In genomic region chr2:105327690-105328089, GRCh38 we compare ENCODE assay signal across 10 cellular contexts. TPM values are rescaled to one million over a fixed set of nuclear protein-coding genes. Genes with fewer than 3 reads are reported as not detected.
DNase-seq lines count a peak whose midpoint lies in the region; ATAC-seq, FAIRE-seq and TF ChIP-seq lines count a peak whose summit lies in the region.
"Had no signal": no experiment of that assay in that cellular context is flagged by ENCODE, and none has a peak within 500 bp of the region (broad histone marks: within the 10 kb centered on the region; RNA-seq: fewer than 3 reads in every experiment).

No MANE protein-coding gene starts in this region.

- peaks cover 3% of the 10 kb centered on the region for H3K9me1 ChIP-seq in K562 (ENCODE audit: control insufficient read depth, insufficient read depth, low read length)

- H3K27me3 ChIP-seq in Caco-2 (replicated peaks; ENCODE audit: control insufficient read depth, insufficient read depth, low read length) = no peaks in the 10 kb centered on the region
- H3K27me3 ChIP-seq in Loucy (ENCODE audit: insufficient read depth, low read length, poor library complexity, severe bottlenecking) = no peaks in the 10 kb centered on the region
- no peaks in the 10 kb centered on the region for H3K27me3 ChIP-seq in K562 (ENCODE audit: control insufficient read depth in 2 of 2, insufficient read depth in 2 of 2, low read length in 2 of 2)
- H3K27me3 ChIP-seq: uterus had no signal

- H3K27ac Mint-ChIP-seq in Caco-2 (ENCODE audit: unreplicated experiment) (peak overlapping the region; percentile 72), osteocyte (ENCODE audit: unreplicated experiment) (no peak overlapping the region)

- no peak overlapping the region for H2AFZ ChIP-seq in Loucy (ENCODE audit: low read length)
- H2AFZ ChIP-seq in K562 (ENCODE audit: low read depth, low read length) = no peak overlapping the region

- ATAC-seq in K562 = no peak

- H3K36me3 Mint-ChIP-seq in Caco-2 (ENCODE audit: insufficient read depth, unreplicated experiment) (no peaks in the 10 kb centered on the region), osteocyte (ENCODE audit: unreplicated experiment) (no peaks in the 10 kb centered on the region)

- no peaks in the 10 kb centered on the region for H3K9me2 ChIP-seq in Loucy (replicated peaks; ENCODE audit: low read depth, low read length)

- no peak overlapping the region for H3K4me3 Mint-ChIP-seq in Caco-2 (ENCODE audit: unreplicated experiment)
- peak overlapping the region; percentile 91 for H3K4me3 Mint-ChIP-seq in osteocyte (ENCODE audit: unreplicated experiment)

- H3K79me2 ChIP-seq in Loucy (ENCODE audit: insufficient read depth, low read length) (peaks cover 66% of the 10 kb centered on the region), K562 (ENCODE audit: control insufficient read depth, insufficient read depth, low read length) (peaks cover 75% of the 10 kb centered on the region)

- DNase-seq in Caco-2 (no peak), K562 (ENCODE audit: extremely low read depth in 1 of 4, low spot score in 3 of 4) (no peak), osteocyte (ENCODE audit: extremely low spot score, unreplicated experiment) (no peak), AML-193 (lab: John Stamatoyannopoulos, UW) (no peak), DMS79 treated with DMSO at 0.1 percent for 48 hours (lab: John Stamatoyannopoulos, UW) (no peak), NOMO-1 treated with dmso at 0.1 percent for 144 hours (lab: John Stamatoyannopoulos, UW; ENCODE audit: unreplicated experiment) (no peak), RWPE1 (ENCODE audit: low spot score) (no peak)
- DNase-seq: NCI-H774, uterus had no signal

- TSS peak; percentile 39 for BruUV-seq in Caco-2 (replicated peaks; lab: Mats Ljungman, UMichigan)
- BruUV-seq in K562 (replicated peaks; lab: Mats Ljungman, UMichigan) = no TSS peak

- H3K4me1 Mint-ChIP-seq in Caco-2 (ENCODE audit: low read depth, unreplicated experiment) (peaks cover 14% of the 10 kb centered on the region), osteocyte (ENCODE audit: unreplicated experiment) (peaks cover 39% of the 10 kb centered on the region)

- no peak for TF ChIP-seq POLR2A in K562 (conservative IDR thresholded peaks at IDR 0.05)

- H4K20me1 ChIP-seq in Loucy (ENCODE audit: insufficient read depth, low read length, poor library complexity, severe bottlenecking) (peaks cover 24% of the 10 kb centered on the region), K562 (replicated peaks; ENCODE audit: control insufficient read depth, insufficient read depth, low read length) (0 out of 2 replicates have a peak, but pooled peaks cover 7% of the 10 kb centered on the region)

- H3K4me2 ChIP-seq in Loucy (ENCODE audit: low read depth, low read length, poor library complexity, severe bottlenecking) (peak overlapping the region; percentile 91), K562 (ENCODE audit: insufficient read depth, low read length) (no peak overlapping the region)

- H3K9me3 Mint-ChIP-seq in Caco-2 (ENCODE audit: unreplicated experiment) = no peaks in the 10 kb centered on the region
- no peaks in the 10 kb centered on the region for H3K9me3 Mint-ChIP-seq in osteocyte (ENCODE audit: unreplicated experiment)

- POLR2A ChIA-PET in Caco-2 (lab: Charles Lee) = no interaction called here
- POLR2A ChIA-PET in K562 (lab: Yijun Ruan, JAX) = interaction anchor here (0.5 to 3.5 kb wide), 3 partner anchors 9 to 453 kb away, joined by 3 to 20 read pairs (median 4); no protein-coding TSS in a partner anchor
- POLR2A ChIA-PET in RWPE1 (lab: Yijun Ruan, JAX; ENCODE audit: low non-redundant PET) = no interaction called here

- no peaks in the 10 kb centered on the region for H3K36me3 ChIP-seq in Caco-2 (ENCODE audit: control insufficient read depth, insufficient read depth, low read length)
- H3K36me3 ChIP-seq in Loucy (ENCODE audit: insufficient read depth, low read length) = no peaks in the 10 kb centered on the region
- H3K36me3 ChIP-seq in K562 (ENCODE audit: control insufficient read depth, insufficient read depth, low read length) = peaks cover 23% of the 10 kb centered on the region; the same call in 2 of the 3 replicates
- H3K36me3 ChIP-seq: uterus had no signal

- H3K9ac ChIP-seq in Loucy (ENCODE audit: low read depth, low read length, poor library complexity, severe bottlenecking) = peak overlapping the region; percentile 89
- H3K9ac ChIP-seq in K562 (ENCODE audit: insufficient read depth in 1 of 2, low read depth in 2 of 2, low read length in 2 of 2) = no peak overlapping the region

- H3K9me3 ChIP-seq in Caco-2 (no peaks in the 10 kb centered on the region), Loucy (ENCODE audit: insufficient read depth, low read depth, low read length) (no peaks in the 10 kb centered on the region), K562 (replicated peaks; ENCODE audit: control insufficient read depth, insufficient read depth, low read depth, low read length) (no peaks in the 10 kb centered on the region)
- H3K9me3 ChIP-seq: uterus had no signal

- H3F3A ChIP-seq in Loucy (ENCODE audit: low read depth) = 0 out of 2 replicates have a peak, but pooled peaks cover 7% of the 10 kb centered on the region

- no peak overlapping the region for H3K27ac ChIP-seq in K562 (ENCODE audit: extremely low read depth, low read depth, low read length)
- no peak overlapping the region for H3K27ac ChIP-seq in RWPE1

- peaks cover 11% of the 10 kb centered on the region for H3K4me1 ChIP-seq in Caco-2
- peaks cover 64% of the 10 kb centered on the region for H3K4me1 ChIP-seq in Loucy (ENCODE audit: insufficient read depth, low read length, poor library complexity, severe bottlenecking)
- H3K4me1 ChIP-seq in K562 (replicated peaks in 1 of 2; ENCODE audit: control insufficient read depth in 2 of 2, insufficient read depth in 2 of 2, low read length in 2 of 2) = peaks cover 17 to 34% of the 10 kb centered on the region in 2 experiments
- H3K4me1 ChIP-seq: uterus had no signal

- CTCF ChIA-PET in Caco-2 (lab: Charles Lee) = no interaction called here
- CTCF ChIA-PET in K562 (lab: Yijun Ruan, JAX; ENCODE audit: low intra/inter-chr PET ratio) = no interaction called here
- CTCF ChIA-PET in RWPE1 (lab: Yijun Ruan, JAX) = no interaction called here

- no peak for TF ChIP-seq RAD21 in K562 (CRISPR knock-in tag; conservative IDR thresholded peaks at IDR 0.05 in 1 of 2, IDR thresholded peaks at IDR 0.05 in 1 of 2)

- H3K27me3 Mint-ChIP-seq in Caco-2 (ENCODE audit: insufficient read depth, unreplicated experiment) = no peaks in the 10 kb centered on the region
- no peaks in the 10 kb centered on the region for H3K27me3 Mint-ChIP-seq in osteocyte (ENCODE audit: unreplicated experiment)

- H3K4me3 ChIP-seq in Caco-2 (ENCODE audit: low read depth, low read length) = no peak overlapping the region
- peak overlapping the region; percentile 88 for H3K4me3 ChIP-seq in Loucy (ENCODE audit: low read length, poor library complexity, severe bottlenecking)
- H3K4me3 ChIP-seq in K562 = no peak overlapping the region

- intact Hi-C loops in Caco-2 (cut with micrococcal nuclease; ENCODE audit: unreplicated experiment) = no loop called here
- intact Hi-C loops in K562 (cut with micrococcal nuclease) = no loop called here

- in situ Hi-C loops in K562 (cut with MboI) = no loop called here

- TF ChIP-seq EP300 in K562 (IDR thresholded peaks at IDR 0.05; ENCODE audit: low read length) = no peak

- 64% methylated on average over 2 of the region's 2 CpGs for WGBS in K562 (ENCODE audit: insufficient coverage, low coverage, missing lambda C conversion rate)

- no peak for TF ChIP-seq CTCF in Caco-2 (IDR thresholded peaks at IDR 0.05; ENCODE audit: insufficient read depth in 1 of 2, low read depth in 1 of 2, low read length in 1 of 2, severe bottlenecking in 1 of 2, unreplicated experiment in 1 of 2)
- no peak for TF ChIP-seq CTCF in Loucy (conservative IDR thresholded peaks at IDR 0.05; ENCODE audit: low read length)
- no peak for TF ChIP-seq CTCF in K562 (IDR thresholded peaks at IDR 0.05 in 2 of 3, conservative IDR thresholded peaks at IDR 0.05 in 1 of 3; ENCODE audit: insufficient read depth in 2 of 3, low read depth in 1 of 3, low read length in 3 of 3)
- no peak for TF ChIP-seq CTCF in osteocyte (IDR thresholded peaks at IDR 0.05)
- TF ChIP-seq CTCF in RWPE1 (conservative IDR thresholded peaks at IDR 0.05; ENCODE audit: low read depth) = no peak

- no peak for FAIRE-seq in K562 (lab: Jason Lieb, UNC)

RNA-seq across cellular contexts. Expression of gene TGFBRAP1, which starts 1.8 kb away (rescaled TPM):
- 25.7 and 26.0 TPM in 2 replicates for total RNA-seq in Caco-2 (2022)
- total RNA-seq in K562 (2011; cell fraction: chromatin; rRNA removed; ENCODE audit: low replicate concordance) = 12.6 and 19.3 TPM in 2 replicates
- total RNA-seq in K562 (2011; cell fraction: nucleolus; rRNA removed) = 11.0 and 11.4 TPM in 2 replicates
- 9.5 and 11.0 TPM in 2 replicates for total RNA-seq in K562 (2011; cell fraction: nucleoplasm; rRNA removed)
- total RNA-seq in K562 (2014; rRNA removed) = 12.2 and 14.8 TPM in 2 replicates
- 10.1 and 11.0 TPM in 2 replicates for total RNA-seq in K562 (2014; rRNA removed; fragmentation: Illumina TruSeq; extraction: Trizol)
- 12.8 and 13.0 TPM in 2 replicates for total RNA-seq in K562 (2015; rRNA removed; fragmentation: Illumina TruSeq; extraction: Trizol)
- 18.0 and 19.6 TPM in 2 replicates for total RNA-seq in K562 (2021)
- polyA plus RNA-seq in K562 (2011; rRNA removed) = 8.9 TPM in 2 replicates
- 9.1 and 10.5 TPM in 2 replicates for polyA plus RNA-seq in K562 (2011; cell fraction: cytosol; rRNA removed)
- 14.7 and 21.4 TPM in 2 replicates for polyA plus RNA-seq in K562 (2011; cell fraction: nucleus; rRNA removed)
- 11.4 and 13.0 TPM in 2 replicates for polyA plus RNA-seq in K562 (2012)
- 15.5 and 16.0 TPM in 2 replicates for polyA plus RNA-seq in K562 (2014; fragmentation: Illumina TruSeq; extraction: Trizol)
- 1 to 10 TPM; 3.7 to 4.3 TPM for polyA plus RNA-seq in K562 (2014; fragmentation: Nextera tagmentation; extraction: Ambion mirVana)
- polyA plus RNA-seq in K562 (2014; rRNA removed) = 10.5 and 13.8 TPM in 2 replicates
- polyA minus RNA-seq in K562 (2011; rRNA and poly(A)+ RNA removed) = 9.3 and 11.3 TPM in 2 replicates
- 9.6 and 10.6 TPM in 2 replicates for polyA minus RNA-seq in K562 (2011; cell fraction: cytosol; rRNA and poly(A)+ RNA removed)
- 8.6 and 9.9 TPM in 2 replicates for polyA minus RNA-seq in K562 (2011; cell fraction: nucleus; rRNA and poly(A)+ RNA removed)
- 17.9 and 21.2 TPM in 2 replicates for total RNA-seq in osteocyte

RNA-seq across cellular contexts. Expression of gene C2orf49, which starts 9.7 kb away (rescaled TPM):
- total RNA-seq in Caco-2 (2022) (21.1 and 24.8 TPM in 2 replicates), K562 (2014; rRNA removed) (16.2 and 22.8 TPM in 2 replicates), K562 (2014; rRNA removed; fragmentation: Illumina TruSeq; extraction: Trizol) (26.2 and 27.8 TPM in 2 replicates), K562 (2015; rRNA removed; fragmentation: Illumina TruSeq; extraction: Trizol) (22.6 and 25.6 TPM in 2 replicates), K562 (2021) (17.9 and 18.2 TPM in 2 replicates), osteocyte (19.3 and 20.7 TPM in 2 replicates)
- 10.0 and 22.3 TPM in 2 replicates for total RNA-seq in K562 (2011; cell fraction: chromatin; rRNA removed; ENCODE audit: low replicate concordance)
- 7.4 and 7.7 TPM in 2 replicates for total RNA-seq in K562 (2011; cell fraction: nucleolus; rRNA removed)
- total RNA-seq in K562 (2011; cell fraction: nucleoplasm; rRNA removed) = 15.1 and 30.0 TPM in 2 replicates
- polyA plus RNA-seq in K562 (2011; rRNA removed) (27.6 and 32.7 TPM in 2 replicates), K562 (2014; fragmentation: Illumina TruSeq; extraction: Trizol) (33.0 and 38.2 TPM in 2 replicates), K562 (2014; fragmentation: Nextera tagmentation; extraction: Ambion mirVana) (10 to 100 TPM; 20.4 to 24.2 TPM), K562 (2014; rRNA removed) (24.0 and 28.9 TPM in 2 replicates)
- polyA plus RNA-seq in K562 (2011; cell fraction: cytosol; rRNA removed) = 4.5 and 13.5 TPM in 2 replicates
- polyA plus RNA-seq in K562 (2011; cell fraction: nucleus; rRNA removed) = 12.1 and 18.5 TPM in 2 replicates
- polyA plus RNA-seq in K562 (2012) = 18.0 and 22.4 TPM in 2 replicates
- polyA minus RNA-seq in K562 (2011; rRNA and poly(A)+ RNA removed) = 16.1 and 16.6 TPM in 2 replicates
- polyA minus RNA-seq in K562 (2011; cell fraction: cytosol; rRNA and poly(A)+ RNA removed) = 7.7 and 8.6 TPM in 2 replicates
- 8.3 and 13.3 TPM in 2 replicates for polyA minus RNA-seq in K562 (2011; cell fraction: nucleus; rRNA and poly(A)+ RNA removed)
